8 cellular contexts compared by ENCODE assay signal in the genomic region with DNA sequence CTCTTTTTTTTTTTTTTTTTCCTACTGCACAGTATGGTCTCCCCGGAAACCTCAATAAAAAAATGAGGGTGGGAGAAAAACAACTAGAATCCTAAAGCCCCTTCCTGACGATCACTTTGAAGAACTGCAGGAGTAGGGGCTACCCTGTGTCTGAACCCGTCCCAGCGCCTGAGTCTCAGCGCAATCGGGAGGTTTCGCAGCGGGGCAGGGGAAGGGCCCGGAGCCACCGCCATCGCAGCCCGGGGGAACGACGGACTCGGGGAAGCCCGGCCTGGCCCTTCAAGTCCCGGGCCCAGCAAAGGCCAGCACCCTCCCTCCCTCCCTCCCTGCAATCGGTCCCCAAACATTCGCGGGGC. TPM values are rescaled to one million over a fixed set of nuclear protein-coding genes. Genes with fewer than 3 reads are reported as not detected.
A peak's percentile ranks its signal among the peaks of the same experiment; 100 is the strongest.
DNase-seq lines count a peak whose midpoint lies in the region; ATAC-seq and TF ChIP-seq lines count a peak whose summit lies in the region.

No MANE protein-coding gene starts in this region.

- TF ChIP-seq CTCF in astrocyte of the spinal cord (IDR thresholded peaks at IDR 0.05; ENCODE audit: low read depth, low read length) = no peak

- in situ Hi-C loops in astrocyte of the spinal cord (cut with HindIII; ENCODE audit: low sequenced_read_pairs) = no loop called here

- ATAC-seq in GM19467 (IDR thresholded peaks at IDR 0.05; ENCODE audit: unreplicated experiment) = peak; percentile 13
- ATAC-seq in stimulated activated naive CD8-positive, alpha-beta T cell treated with anti-CD3 and anti-CD28 coated beads, Interleukin-15, Interleukin-2, amounts not matched to agents 100 U/mL and 50 U/mL, for 24 hours = peak; percentile 14

- H3K4me3 ChIP-seq in astrocyte of the spinal cord (ENCODE audit: low read depth, low read length) = peak overlapping the region; percentile 85

- peak; percentile 27 for DNase-seq in EH (ENCODE audit: low read depth)
- peak; percentile 34 for DNase-seq in HPDE6-E6E7 (ENCODE audit: extremely low spot score)
- no peak for DNase-seq in astrocyte of the spinal cord (ENCODE audit: low read depth, low spot score)
- DNase-seq in iPS-NIHi7 (ENCODE audit: extremely low spot score) = peak; percentile 35
- DNase-seq in stimulated activated naive CD8-positive, alpha-beta T cell treated with anti-CD3 and anti-CD28 coated beads, Interleukin-15, Interleukin-2, amounts not matched to agents 100 U/mL and 50 U/mL, for 24 hours = no peak
- DNase-seq in mucosa of gallbladder (ENCODE audit: low spot score) = no peak
- DNase-seq in OCI-M2 (lab: John Stamatoyannopoulos, UW; ENCODE audit: unreplicated experiment) = no peak

RNA-seq across cellular contexts. Expression of a gene that starts 0.4 kb away (rescaled TPM):
- 116 TPM for total RNA-seq in mucosa of gallbladder

RNA-seq across cellular contexts. Expression of a gene that starts 34.7 kb away (rescaled TPM):
- total RNA-seq in mucosa of gallbladder = 20.0 TPM

Comparison
In these comparisons a context has a peak if more than half of its experiments do, and no peak if none do; other contexts are left out.
1. DNase-seq: peak in EH (single experiment), HPDE6-E6E7 (single experiment) and iPS-NIHi7 (single experiment); none in astrocyte of the spinal cord (single experiment), stimulated activated naive CD8-positive, alpha-beta T cell treated with anti-CD3 and anti-CD28 coated beads, Interleukin-15, Interleukin-2, amounts not matched to agents 100 U/mL and 50 U/mL, for 24 hours (single experiment), mucosa of gallbladder (single experiment) and OCI-M2 (single experiment).